17 cellular contexts compared by ENCODE assay signal in genomic region chr18:79421275-79421857, GRCh38.
"Had no signal": no experiment of that assay in that cellular context is flagged by ENCODE, and none has a peak within 500 bp of the region (broad histone marks: within the 10 kb centered on the region; RNA-seq: fewer than 3 reads in every experiment).

No MANE protein-coding gene starts in this region.

- H3K27ac ChIP-seq: body of pancreas, colonic mucosa, left lung, parathyroid adenoma had no signal

- H3K4me3 ChIP-seq: body of pancreas, colonic mucosa, left lung had no signal

- DNase-seq: activated CD4-positive, alpha-beta memory T cell treated with anti-CD3 and anti-CD28 coated beads for 36 hours; activated CD4-positive, alpha-beta T cell treated with anti-CD3 and anti-CD28 coated beads for 36 hours; activated gamma-delta T cell; activated T-cell treated with anti-CD3 and anti-CD28 coated beads, Interleukin-2, amount 50 U/mL, for 72 hours; amniotic stem cell; body of pancreas; colonic mucosa; hippocampal formation; naive B cell; stimulated activated CD4-positive, alpha-beta T cell treated with anti-CD3 and anti-CD28 coated beads, Interleukin-15, amount 100 ng/mL, for 24 hours; stimulated activated CD4-positive, alpha-beta T cell treated with anti-CD3 and anti-CD28 coated beads, Interleukin-4, amount 100 ng/mL, for 1 hour; stimulated activated naive CD4-positive, alpha-beta T cell treated with Interleukin-2 at 50 U/mL for 16 hours; T-helper 17 cell; trophoblast cell had no signal

- H2AFZ ChIP-seq: parathyroid adenoma had no signal

- H3K4me1 ChIP-seq: body of pancreas, colonic mucosa, parathyroid adenoma had no signal

- H3K79me2 ChIP-seq: parathyroid adenoma had no signal

- H3K9ac ChIP-seq: parathyroid adenoma had no signal

- H3K36me3 ChIP-seq: colonic mucosa had no signal

- H3K4me3 Mint-ChIP-seq: activated CD4-positive, alpha-beta memory T cell treated with anti-CD3 and anti-CD28 coated beads for 36 hours; activated CD4-positive, alpha-beta T cell treated with anti-CD3 and anti-CD28 coated beads for 36 hours; activated naive CD8-positive, alpha-beta T cell; T-helper 17 cell had no signal

- H3K27ac Mint-ChIP-seq: activated CD4-positive, alpha-beta memory T cell treated with anti-CD3 and anti-CD28 coated beads for 36 hours; T-helper 17 cell had no signal

- H3K27me3 ChIP-seq: body of pancreas, colonic mucosa, left lung had no signal

- H3K9me3 ChIP-seq: body of pancreas, colonic mucosa, left lung had no signal

- H3K9me3 Mint-ChIP-seq: activated CD4-positive, alpha-beta memory T cell treated with anti-CD3 and anti-CD28 coated beads for 36 hours; activated T-cell treated with anti-CD3 and anti-CD28 coated beads, Interleukin-2, amount 50 U/mL, for 72 hours; naive B cell had no signal

- ATAC-seq: activated CD4-positive, alpha-beta T cell treated with anti-CD3 and anti-CD28 coated beads for 36 hours; body of pancreas; left lung; T-helper 17 cell had no signal

- H3K27me3 Mint-ChIP-seq: activated CD4-positive, alpha-beta memory T cell treated with anti-CD3 and anti-CD28 coated beads for 36 hours; activated CD4-positive, alpha-beta T cell treated with anti-CD3 and anti-CD28 coated beads for 36 hours; activated naive CD8-positive, alpha-beta T cell; naive B cell; T-helper 17 cell had no signal
